ENCODE assay signal across 8 cellular contexts in genomic region chr3:196179380-196180308, GRCh38.
A peak's percentile ranks its signal among the peaks of the same experiment; 100 is the strongest.
DNase-seq lines count a peak whose midpoint lies in the region; ATAC-seq and TF ChIP-seq lines count a peak whose summit lies in the region.

No MANE protein-coding gene starts in this region.

- peak overlapping the region; percentile 53 for H3K4me3 Mint-ChIP-seq in activated T-cell treated with anti-CD3 and anti-CD28 coated beads, Interleukin-2, amount 50 U/mL, for 24 hours

- no peak for TF ChIP-seq CTCF in fibroblast of mammary gland (conservative IDR thresholded peaks at IDR 0.05; ENCODE audit: control insufficient read depth, insufficient read depth, low read depth, low read length)

- DNase-seq in NCI-H345 (lab: John Stamatoyannopoulos, UW): peak; percentile 26
- DNase-seq in NCI-H345 treated with DMSO at 0.1 percent for 48 hours (lab: John Stamatoyannopoulos, UW; ENCODE audit: unreplicated experiment): no peak
- peak; percentile 71 for DNase-seq in NCI-H774 (lab: John Stamatoyannopoulos, UW)
- peak; percentile 88 for DNase-seq in activated T-cell treated with anti-CD3 and anti-CD28 coated beads, Interleukin-2, amount 50 U/mL, for 24 hours
- DNase-seq in fibroblast of mammary gland (ENCODE audit: low read depth): peak; percentile 70
- peak; percentile 47 for DNase-seq in skeletal muscle cell (ENCODE audit: low read depth)
- DNase-seq in DMS79 treated with DMSO at 0.1 percent for 48 hours (lab: John Stamatoyannopoulos, UW): no peak

- ATAC-seq in HG03064 (IDR thresholded peaks at IDR 0.05; ENCODE audit: low read depth, unreplicated experiment): peak; percentile 67

- H3K9me3 Mint-ChIP-seq in activated T-cell treated with anti-CD3 and anti-CD28 coated beads, Interleukin-2, amount 50 U/mL, for 24 hours: no peaks in the 10 kb centered on the region

- H3K27ac Mint-ChIP-seq in activated T-cell treated with anti-CD3 and anti-CD28 coated beads, Interleukin-2, amount 50 U/mL, for 24 hours: peak overlapping the region; percentile 94

- H3K4me1 Mint-ChIP-seq in activated T-cell treated with anti-CD3 and anti-CD28 coated beads, Interleukin-2, amount 50 U/mL, for 24 hours (ENCODE audit: low read depth): peaks cover 59% of the 10 kb centered on the region

- no peaks in the 10 kb centered on the region for H3K36me3 Mint-ChIP-seq in activated T-cell treated with anti-CD3 and anti-CD28 coated beads, Interleukin-2, amount 50 U/mL, for 24 hours (ENCODE audit: low read depth)

- H3K4me3 ChIP-seq in fibroblast of mammary gland (ENCODE audit: control insufficient read depth, low read depth, low read length): no peak overlapping the region
- no peak overlapping the region for H3K4me3 ChIP-seq in skeletal muscle cell (ENCODE audit: low read depth, low read length)

- H3K27me3 Mint-ChIP-seq in activated T-cell treated with anti-CD3 and anti-CD28 coated beads, Interleukin-2, amount 50 U/mL, for 24 hours: no peaks in the 10 kb centered on the region

Comparison
In these comparisons a context has a peak if more than half of its experiments do, and no peak if none do; other contexts are left out.
1. DNase-seq: peak in NCI-H345 (single experiment), NCI-H774 (single experiment), activated T-cell treated with anti-CD3 and anti-CD28 coated beads, Interleukin-2, amount 50 U/mL, for 24 hours (single experiment), fibroblast of mammary gland (single experiment) and skeletal muscle cell (single experiment); none in NCI-H345 treated with DMSO at 0.1 percent for 48 hours (single experiment) and DMS79 treated with DMSO at 0.1 percent for 48 hours (single experiment).